In the genomic region with DNA sequence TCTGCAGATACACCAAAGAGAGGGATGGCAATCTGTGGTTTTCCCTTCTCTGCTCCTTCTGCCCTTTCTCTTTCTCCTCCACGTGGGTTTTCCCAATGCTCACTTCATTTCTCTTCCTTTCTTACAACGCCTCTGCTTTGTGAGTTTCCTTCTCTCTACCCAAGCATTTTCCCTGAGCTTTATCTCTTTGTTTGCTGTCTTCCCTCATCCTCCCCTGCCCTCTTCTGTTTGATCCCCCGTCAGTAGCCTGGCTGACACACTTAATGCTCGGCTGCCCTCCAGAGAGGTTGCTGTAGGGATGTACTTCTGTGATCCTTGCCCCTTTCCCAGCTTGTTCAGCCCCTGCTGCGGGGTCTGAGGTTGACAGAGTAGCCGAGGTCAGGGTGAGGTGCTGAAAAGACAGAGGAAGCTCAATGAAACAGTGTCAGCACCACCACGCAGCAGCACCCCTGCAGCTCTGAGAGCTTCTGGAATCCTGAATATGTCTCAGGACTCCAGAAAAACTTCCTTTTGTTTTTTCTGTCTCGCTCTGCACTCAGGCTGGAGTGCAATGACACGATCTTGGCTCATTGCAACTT, we compare ENCODE assay signal across 17 cellular contexts. TPM values are rescaled to one million over a fixed set of nuclear protein-coding genes. Genes with fewer than 3 reads are reported as not detected.
DNase-seq lines count a peak whose midpoint lies in the region; ATAC-seq and TF ChIP-seq lines count a peak whose summit lies in the region.
"Had no signal": no experiment of that assay in that cellular context is flagged by ENCODE, and none has a peak within 500 bp of the region (broad histone marks: within the 10 kb centered on the region; RNA-seq: fewer than 3 reads in every experiment).

No MANE protein-coding gene starts in this region.

- no peak overlapping the region for H2BK15ac ChIP-seq in IMR-90 (ENCODE audit: low read depth, low read length)

- H3K36me3 ChIP-seq in IMR-90 (ENCODE audit: control insufficient read depth, insufficient read depth, low read length) (no peaks in the 10 kb centered on the region), hepatocyte (replicated peaks; ENCODE audit: insufficient read depth, low read depth) (no peaks in the 10 kb centered on the region), neural progenitor cell (no peaks in the 10 kb centered on the region)

- no peak overlapping the region for H4K91ac ChIP-seq in IMR-90 (ENCODE audit: insufficient read depth, low read depth, low read length)

- no peak overlapping the region for H2AK5ac ChIP-seq in IMR-90 (ENCODE audit: low read depth, low read length)

- in situ Hi-C loops in IMR-90 (cut with MboI; ENCODE audit: low sequenced_read_pairs) = no loop called here

- H3K27me3 Mint-ChIP-seq in neural progenitor cell (ENCODE audit: insufficient read depth, low read depth) = peaks cover 15% of the 10 kb centered on the region

- H3K27ac ChIP-seq in C4-2B (peak overlapping the region; percentile 50), IMR-90 (ENCODE audit: insufficient read depth, low read length) (no peak overlapping the region), hepatocyte (peak overlapping the region; percentile 55), neural progenitor cell (no peak overlapping the region)

- H3K9me3 ChIP-seq in IMR-90 (ENCODE audit: control insufficient read depth, insufficient read depth, low read length) (no peaks in the 10 kb centered on the region), hepatocyte (ENCODE audit: low read depth) (no peaks in the 10 kb centered on the region), neural progenitor cell (ENCODE audit: low read depth) (no peaks in the 10 kb centered on the region)

- H2BK5ac ChIP-seq in IMR-90 (ENCODE audit: low read depth, low read length, poor library complexity, severe bottlenecking) = no peak overlapping the region

- H3K27ac Mint-ChIP-seq in neural progenitor cell = peak overlapping the region; percentile 21
- H3K27ac Mint-ChIP-seq: activated naive CD4-positive, alpha-beta T cell treated with anti-CD3 and anti-CD28 coated beads, Interleukin-2, amount 50 U/mL, for 24 hours; stimulated activated naive CD8-positive, alpha-beta T cell treated with anti-CD3 and anti-CD28 coated beads, Interleukin-15, amount 100 ng/mL, for 72 hours had no signal

- peak overlapping the region; percentile 40 for H3K4me3 Mint-ChIP-seq in neural progenitor cell
- H3K4me3 Mint-ChIP-seq: activated naive CD4-positive, alpha-beta T cell treated with anti-CD3 and anti-CD28 coated beads, Interleukin-2, amount 50 U/mL, for 24 hours; stimulated activated naive CD8-positive, alpha-beta T cell treated with anti-CD3 and anti-CD28 coated beads, Interleukin-15, amount 100 ng/mL, for 72 hours had no signal

- H2AK9ac ChIP-seq in IMR-90 (replicated peaks; ENCODE audit: low read depth, low read length, poor library complexity) = no peak overlapping the region

- dilution Hi-C loops in IMR-90 (cut with HindIII; ENCODE audit: low sequenced_read_pairs, unreplicated experiment) = no loop called here

- H4K20me1 ChIP-seq in IMR-90 (ENCODE audit: insufficient read depth, low read length) = no peaks in the 10 kb centered on the region
- no peaks in the 10 kb centered on the region for H4K20me1 ChIP-seq in hepatocyte (ENCODE audit: insufficient read depth, poor library complexity, severe bottlenecking)
- no peaks in the 10 kb centered on the region for H4K20me1 ChIP-seq in neural progenitor cell (ENCODE audit: low read depth)

- no peak for TF ChIP-seq RAD21 in IMR-90 (IDR thresholded peaks at IDR 0.05; ENCODE audit: low read length)

- H2BK120ac ChIP-seq in IMR-90 (ENCODE audit: low read depth, low read length) = no peak overlapping the region

- no peak for ATAC-seq in IMR-90 (ENCODE audit: low read depth)
- ATAC-seq: HCT116; stimulated activated naive CD8-positive, alpha-beta T cell treated with anti-CD3 and anti-CD28 coated beads, Interleukin-15, amount 100 ng/mL, for 72 hours had no signal

- CTCF ChIA-PET in IMR-90 (lab: Yijun Ruan, JAX) = no interaction called here

- intact Hi-C loops in IMR-90 (cut with micrococcal nuclease) = no loop called here

- H4K8ac ChIP-seq in IMR-90 (ENCODE audit: low read depth in 2 of 2, low read length in 2 of 2) = no peak overlapping the region

- no peak overlapping the region for H3K23ac ChIP-seq in IMR-90 (ENCODE audit: low read depth, low read length)

- no peaks in the 10 kb centered on the region for H3K36me3 Mint-ChIP-seq in neural progenitor cell
- H3K36me3 Mint-ChIP-seq: activated naive CD4-positive, alpha-beta T cell treated with anti-CD3 and anti-CD28 coated beads, Interleukin-2, amount 50 U/mL, for 24 hours had no signal

- 17% methylated on average over 1 of the region's 9 CpGs; no CpG with 5 or more reads in 1 of the 2 experiments for WGBS in IMR-90 (ENCODE audit: extremely low coverage in 2 of 2, insufficient read length in 1 of 2), 2 experiments
- 42% methylated on average over 9 of the region's 9 CpGs for WGBS in hepatocyte (ENCODE audit: low lambda C conversion rate, missing lambda C conversion rate)

- H3K9ac ChIP-seq in IMR-90 (ENCODE audit: low read depth, low read length) (no peak overlapping the region), neural progenitor cell (no peak overlapping the region)

- no peak for TF ChIP-seq POLR2A in IMR-90 (IDR thresholded peaks at IDR 0.05; ENCODE audit: low read depth, low read length)

- no peaks in the 10 kb centered on the region for H3K79me1 ChIP-seq in IMR-90 (ENCODE audit: low read depth in 1 of 2, low read length in 2 of 2)

- no peaks in the 10 kb centered on the region for H3K9me3 Mint-ChIP-seq in neural progenitor cell
- H3K9me3 Mint-ChIP-seq: activated naive CD4-positive, alpha-beta T cell treated with anti-CD3 and anti-CD28 coated beads, Interleukin-2, amount 50 U/mL, for 24 hours; stimulated activated naive CD8-positive, alpha-beta T cell treated with anti-CD3 and anti-CD28 coated beads, Interleukin-15, amount 100 ng/mL, for 72 hours had no signal

- H2AFZ ChIP-seq in IMR-90 (replicated peaks; ENCODE audit: low read length, poor library complexity) = peak overlapping the region; percentile 48
- H2AFZ ChIP-seq in hepatocyte = no peak overlapping the region
- H2AFZ ChIP-seq in neural progenitor cell (replicated peaks) = peak overlapping the region; percentile 51

- no peak overlapping the region for H3K18ac ChIP-seq in IMR-90 (ENCODE audit: low read depth, low read length)

- H3K4ac ChIP-seq in IMR-90 (ENCODE audit: low read depth, low read length) = no peak overlapping the region

- no peak overlapping the region for H3K14ac ChIP-seq in IMR-90 (replicated peaks; ENCODE audit: low read depth, low read length)

- H3K27me3 ChIP-seq in IMR-90 (ENCODE audit: control insufficient read depth, insufficient read depth, low read length) (peaks cover 14% of the 10 kb centered on the region), hepatocyte (no peaks in the 10 kb centered on the region), neural progenitor cell (peaks cover 30% of the 10 kb centered on the region)

- DNase-seq in IMR-90 (no peak), hepatocyte (ENCODE audit: low spot score) (no peak), neural progenitor cell (ENCODE audit: low spot score) (peak; percentile 63), NCI-H2171 treated with DMSO at 0.1 percent for 48 hours (lab: John Stamatoyannopoulos, UW) (no peak), NCI-H226 (no peak), NCI-H1417 (lab: John Stamatoyannopoulos, UW) (no peak)
- DNase-seq: activated T-cell treated with anti-CD3 and anti-CD28 coated beads, Interleukin-2, amount 50 U/mL, for 1 hour; left colon; NCI-H1092 treated with DMSO at 0.1 percent for 48 hours; NCI-H2171; stimulated activated CD4-positive, alpha-beta T cell treated with anti-CD3 and anti-CD28 coated beads, Interleukin-1b, Interleukin-23, amount 100 ng/mL, for 48 hours; stimulated activated naive CD8-positive, alpha-beta T cell treated with anti-CD3 and anti-CD28 coated beads, Interleukin-15, amount 100 ng/mL, for 72 hours had no signal

- H3K4me1 ChIP-seq in IMR-90 (ENCODE audit: control insufficient read depth, insufficient read depth, low read length) = no peaks in the 10 kb centered on the region
- H3K4me1 ChIP-seq in hepatocyte (ENCODE audit: insufficient read depth) = peaks cover 8% of the 10 kb centered on the region
- peaks cover 14% of the 10 kb centered on the region for H3K4me1 ChIP-seq in neural progenitor cell

- H3K56ac ChIP-seq in IMR-90 (ENCODE audit: extremely low read depth, insufficient read depth, low read length) = no peak overlapping the region

- H3K79me2 ChIP-seq in hepatocyte (peaks cover 11% of the 10 kb centered on the region), neural progenitor cell (ENCODE audit: low read depth) (no peaks in the 10 kb centered on the region)

- no peak overlapping the region for H3K4me2 ChIP-seq in IMR-90 (ENCODE audit: low read depth, low read length)
- peak overlapping the region; percentile 54 for H3K4me2 ChIP-seq in hepatocyte
- H3K4me2 ChIP-seq in neural progenitor cell = peak overlapping the region; percentile 52

- peaks cover 8% of the 10 kb centered on the region for H3F3A ChIP-seq in neural progenitor cell (ENCODE audit: low read depth)

- H2BK20ac ChIP-seq in IMR-90 (ENCODE audit: low read depth, low read length) = no peak overlapping the region

- peaks cover 27% of the 10 kb centered on the region for H3K4me1 Mint-ChIP-seq in neural progenitor cell

- BruUV-seq in IMR-90 (replicated peaks; lab: Mats Ljungman, UMichigan) = no TSS peak

- H3K4me3 ChIP-seq in IMR-90 (ENCODE audit: insufficient read depth, low read depth, low read length) (no peak overlapping the region), hepatocyte (no peak overlapping the region), neural progenitor cell (no peak overlapping the region)

- no peaks in the 10 kb centered on the region for H3K9me1 ChIP-seq in IMR-90 (ENCODE audit: insufficient read depth, low read length)

- H4K5ac ChIP-seq in IMR-90 (ENCODE audit: low read depth, low read length) = no peak overlapping the region

- POLR2A ChIA-PET in IMR-90 (lab: Charles Lee; ENCODE audit: unreplicated experiment) = no interaction called here

- TF ChIP-seq CTCF in C4-2B (conservative IDR thresholded peaks at IDR 0.05) = no peak
- no peak for TF ChIP-seq CTCF in IMR-90 (conservative IDR thresholded peaks at IDR 0.05; ENCODE audit: low read depth, low read length)
- no peak for TF ChIP-seq CTCF in hepatocyte (IDR thresholded peaks at IDR 0.05; ENCODE audit: poor library complexity)
- TF ChIP-seq CTCF in neural progenitor cell (IDR thresholded peaks at IDR 0.05) = no peak

- H3K9me2 ChIP-seq in hepatocyte (replicated peaks; ENCODE audit: insufficient read depth) = no peaks in the 10 kb centered on the region

TF ChIP-seq in IMR-90, 13 proteins besides CTCF, POLR2A, EP300 and RAD21:
- TF ChIP-seq CHD1 (IDR thresholded peaks at IDR 0.05; ENCODE audit: low read depth, low read length) (no peak), RCOR1 (IDR thresholded peaks at IDR 0.05; ENCODE audit: insufficient replicate concordance, low read length) (no peak), MAFK (IDR thresholded peaks at IDR 0.05; ENCODE audit: low read depth, low read length) (no peak)
TF ChIP-seq in IMR-90: peak in this region for 0.

RNA-seq across cellular contexts. Expression of a gene that starts 6.1 kb away (rescaled TPM):
- total RNA-seq in IMR-90 (2012; rRNA removed) (not detected in 2 replicates), hepatocyte (2.4 and 4.5 TPM in 2 replicates), neural progenitor cell (ENCODE audit: low replicate concordance) (1.4 and 1.7 TPM in 2 replicates)
- polyA plus RNA-seq in IMR-90 (2012; rRNA removed) (not detected in 2 replicates), hepatocyte (1.3 and 1.7 TPM in 2 replicates)
- not detected in 2 replicates for polyA plus RNA-seq in IMR-90 (2012; cell fraction: cytosol; rRNA removed)
- polyA plus RNA-seq in IMR-90 (2012; cell fraction: nucleus; rRNA removed; ENCODE audit: low replicate concordance) = not detected in 2 replicates
- total RNA-seq: endothelial cell of umbilical vein, LHCN-M2 had no signal
- polyA plus RNA-seq: endothelial cell of umbilical vein had no signal

Comparison
In these comparisons a context has a peak if more than half of its experiments do, and no peak if none do; other contexts are left out.
1. H3K27ac ChIP-seq: peak in C4-2B (single experiment) and hepatocyte (single experiment); none in IMR-90 (single experiment) and neural progenitor cell (single experiment).